Comparison of ENCODE assay signal across 8 cellular contexts in genomic region chr1:110746644-110747259, GRCh38.
DNase-seq lines count a peak whose midpoint lies in the region; ATAC-seq, FAIRE-seq and TF ChIP-seq lines count a peak whose summit lies in the region.

No MANE protein-coding gene starts in this region.

- no peaks in the 10 kb centered on the region for H3K4me1 ChIP-seq in CD8-positive, alpha-beta memory T cell (ENCODE audit: insufficient read depth, low read length)
- H3K4me1 ChIP-seq in small intestine (ENCODE audit: control insufficient read depth in 2 of 2, insufficient read depth in 1 of 2, low read depth in 1 of 2, low read length in 1 of 2) = no peaks in the 10 kb centered on the region

- H3K4me3 ChIP-seq in CD8-positive, alpha-beta memory T cell (ENCODE audit: low read length) = no peak overlapping the region
- H3K4me3 ChIP-seq in MG63 (no peak overlapping the region), fibroblast of pulmonary artery (replicated peaks; ENCODE audit: low read depth, low read length) (no peak overlapping the region), small intestine (ENCODE audit: low read depth in 1 of 2, low read length in 2 of 2) (no peak overlapping the region)

- H3K27ac Mint-ChIP-seq in CD8-positive, alpha-beta memory T cell = peak overlapping the region in 1 of 8 donors; percentile 27

- no peaks in the 10 kb centered on the region for H3K9me3 ChIP-seq in CD8-positive, alpha-beta memory T cell (ENCODE audit: low read length)
- no peaks in the 10 kb centered on the region for H3K9me3 ChIP-seq in MG63
- H3K9me3 ChIP-seq in small intestine (ENCODE audit: control insufficient read depth, low read depth) = no peaks in the 10 kb centered on the region

- H3K27ac ChIP-seq in CD8-positive, alpha-beta memory T cell (ENCODE audit: low read depth, low read length) = no peak overlapping the region
- no peak overlapping the region for H3K27ac ChIP-seq in small intestine (ENCODE audit: low read depth in 1 of 2, low read length in 1 of 2)

- H3K4me3 Mint-ChIP-seq in CD8-positive, alpha-beta memory T cell = no peak overlapping the region

- no peaks in the 10 kb centered on the region for H3K36me3 ChIP-seq in CD8-positive, alpha-beta memory T cell (ENCODE audit: insufficient read depth, low read length)
- H3K36me3 ChIP-seq in MG63 = no peaks in the 10 kb centered on the region
- no peaks in the 10 kb centered on the region for H3K36me3 ChIP-seq in small intestine (ENCODE audit: control insufficient read depth in 2 of 2, insufficient read depth in 2 of 2, low read length in 2 of 2)

- no peak for TF ChIP-seq CTCF in fibroblast of pulmonary artery (IDR thresholded peaks at IDR 0.05; ENCODE audit: low read length, missing control alignments)

- no peak for ATAC-seq in GM18867 (IDR thresholded peaks at IDR 0.05; ENCODE audit: unreplicated experiment)
- ATAC-seq in HG03342 (IDR thresholded peaks at IDR 0.05; ENCODE audit: unreplicated experiment) = no peak
- ATAC-seq in GM19452 (IDR thresholded peaks at IDR 0.05; ENCODE audit: unreplicated experiment) = no peak

- no peaks in the 10 kb centered on the region for H3K36me3 Mint-ChIP-seq in CD8-positive, alpha-beta memory T cell

- no peaks in the 10 kb centered on the region for H3K27me3 ChIP-seq in CD8-positive, alpha-beta memory T cell (ENCODE audit: insufficient read depth, low read length, poor library complexity, severe bottlenecking)
- peaks cover 4% of the 10 kb centered on the region; the same call in 1 of the 2 replicates for H3K27me3 ChIP-seq in MG63
- no peaks in the 10 kb centered on the region for H3K27me3 ChIP-seq in small intestine (ENCODE audit: control insufficient read depth in 2 of 2, insufficient read depth in 2 of 2, low read length in 2 of 2)

- H3K27me3 Mint-ChIP-seq in CD8-positive, alpha-beta memory T cell = peaks cover 25 to 40% of the 10 kb centered on the region in 2 donors

- FAIRE-seq in small intestine (lab: Jason Lieb, UNC) = no peak

- peak; percentile 38 to 67 (median 44) for DNase-seq in CD8-positive, alpha-beta memory T cell
- peak; percentile 42 for DNase-seq in MG63
- DNase-seq in activated CD8-positive, alpha-beta memory T cell treated with anti-CD3 and anti-CD28 coated beads, Interleukin-2, amount 50 U/mL, for 24 hours (ENCODE audit: extremely low read depth) = peak; percentile 4
- DNase-seq in fibroblast of pulmonary artery (ENCODE audit: low read depth) = peak; percentile 67
- DNase-seq in small intestine = peak; percentile 10

- POLR2A ChIA-PET in CD8-positive, alpha-beta memory T cell (lab: Charles Lee) = no interaction called here

- no peaks in the 10 kb centered on the region for H3K4me1 Mint-ChIP-seq in CD8-positive, alpha-beta memory T cell

- CTCF ChIA-PET in CD8-positive, alpha-beta memory T cell (lab: Charles Lee) = no interaction called here

- 21% methylated on average over 10 of the region's 10 CpGs for WGBS in small intestine, 3 donors

- H3K9me3 Mint-ChIP-seq in CD8-positive, alpha-beta memory T cell = peaks cover 0 to 2% (median 0%) of the 10 kb centered on the region in 5 donors

Comparison
In these comparisons a context has a peak if more than half of its experiments do, and no peak if none do; other contexts are left out.
1. DNase-seq: peak in every context shown above with its lines; median percentile 67 in fibroblast of pulmonary artery; 44 in CD8-positive, alpha-beta memory T cell; 42 in MG63; 10 in small intestine; 4 in activated CD8-positive, alpha-beta memory T cell treated with anti-CD3 and anti-CD28 coated beads, Interleukin-2, amount 50 U/mL, for 24 hours.